Comparison of ENCODE assay signal across 10 cellular contexts in the genomic region with DNA sequence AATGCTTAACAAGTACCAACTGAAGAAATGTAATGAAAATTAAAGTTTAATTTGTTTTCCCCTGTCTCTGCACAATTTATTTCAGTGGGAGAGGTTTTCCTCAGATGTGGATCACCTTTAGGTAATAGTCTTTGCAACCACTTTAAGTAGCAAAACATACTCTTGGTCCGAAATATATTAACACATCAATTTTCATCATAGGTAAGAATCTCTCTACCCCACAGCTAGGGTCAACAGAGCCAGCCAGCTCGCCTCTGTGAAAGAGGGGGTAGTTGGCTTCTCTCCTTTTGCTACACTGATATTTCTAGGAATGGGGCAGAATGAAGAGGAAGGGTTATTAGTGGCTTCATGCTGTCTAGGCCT. TPM values are rescaled to one million over a fixed set of nuclear protein-coding genes. Genes with fewer than 3 reads are reported as not detected.
DNase-seq lines count a peak whose midpoint lies in the region; ATAC-seq, FAIRE-seq and TF ChIP-seq lines count a peak whose summit lies in the region.
"Had no signal": no experiment of that assay in that cellular context is flagged by ENCODE, and none has a peak within 500 bp of the region (broad histone marks: within the 10 kb centered on the region; RNA-seq: fewer than 3 reads in every experiment).

No MANE protein-coding gene starts in this region.

- ATAC-seq in T-cell (replicated peaks in 1 of 4) (no peak), pancreas (peak in 1 of 4 donors; percentile 3), GM18520 (IDR thresholded peaks at IDR 0.05; ENCODE audit: unreplicated experiment) (no peak), HG03342 (IDR thresholded peaks at IDR 0.05; ENCODE audit: unreplicated experiment) (no peak)

- H3K4me1 Mint-ChIP-seq in CD8-positive, alpha-beta memory T cell = peaks cover 0 to 8% (median 3%) of the 10 kb centered on the region in 3 donors
- H3K4me1 Mint-ChIP-seq in T-cell = peaks cover 6 to 15% (median 9%) of the 10 kb centered on the region in 3 donors

- H3K9me3 Mint-ChIP-seq in CD8-positive, alpha-beta memory T cell = no peaks in the 10 kb centered on the region
- no peaks in the 10 kb centered on the region for H3K9me3 Mint-ChIP-seq in T-cell

- no peaks in the 10 kb centered on the region for H3K27me3 ChIP-seq in CD8-positive, alpha-beta memory T cell (ENCODE audit: insufficient read depth, low read length, poor library complexity, severe bottlenecking)
- H3K27me3 ChIP-seq in fibroblast of lung (ENCODE audit: control insufficient read depth, insufficient read depth, low read length) (no peaks in the 10 kb centered on the region), pancreas (no peaks in the 10 kb centered on the region)

- H3K4me2 ChIP-seq in fibroblast of lung (ENCODE audit: extremely low read depth, insufficient read depth, low read length) = peak overlapping the region; percentile 9

- 86 to 91% methylated on average over 2 of the region's 2 CpGs for whole genome bisulfite sequencing in pancreas, 2 donors

- FAIRE-seq in pancreas (lab: Jason Lieb, UNC) = no peak

- no peak overlapping the region for H3K9ac ChIP-seq in fibroblast of lung (ENCODE audit: insufficient read depth, low read length)

- POLR2A ChIA-PET in CD8-positive, alpha-beta memory T cell (lab: Charles Lee) = no interaction called here
- POLR2A ChIA-PET in T-cell (lab: Charles Lee) = interaction anchor here in 1 of 2 donors (0.5 kb wide), 1 partner anchor 33 kb away, joined by 6 read pairs; no protein-coding TSS in a partner anchor

- no peak for DNase-seq in CD8-positive, alpha-beta memory T cell
- DNase-seq in T-cell (no peak), fibroblast of lung (ENCODE audit: low read depth in 2 of 2) (no peak), pancreas (no peak), NCI-H1048 (lab: John Stamatoyannopoulos, UW) (no peak), NCI-H187 treated with DMSO at 0.1 percent for 48 hours (lab: John Stamatoyannopoulos, UW) (no peak)
- DNase-seq: activated effector memory CD4-positive, alpha-beta T cell treated with Interleukin-2 at 50 U/mL for 16 hours had no signal

- H3K27ac ChIP-seq in CD8-positive, alpha-beta memory T cell (ENCODE audit: low read depth, low read length) = peak overlapping the region; percentile 18
- H3K27ac ChIP-seq in fibroblast of lung (ENCODE audit: insufficient read depth, low read length) (peak overlapping the region; percentile 96), pancreas (peak overlapping the region; percentile 76 to 88 (median 83))
- H3K27ac ChIP-seq: prostate gland had no signal

- CTCF ChIA-PET in CD8-positive, alpha-beta memory T cell (lab: Charles Lee) = interaction anchor here (0.6 kb wide), 1 partner anchor 11 kb away, joined by 3 read pairs; no protein-coding TSS in a partner anchor
- CTCF ChIA-PET in T-cell (lab: Charles Lee) = no interaction called here

- no peaks in the 10 kb centered on the region for H3K9me3 ChIP-seq in CD8-positive, alpha-beta memory T cell (ENCODE audit: low read length)
- H3K9me3 ChIP-seq in fibroblast of lung (ENCODE audit: control insufficient read depth, insufficient read depth, low read depth, low read length) = no peaks in the 10 kb centered on the region
- H3K9me3 ChIP-seq in pancreas = no peaks in the 10 kb centered on the region
- H3K9me3 ChIP-seq: prostate gland had no signal

- no peak overlapping the region for H3K4me3 ChIP-seq in CD8-positive, alpha-beta memory T cell (ENCODE audit: low read length)
- H3K4me3 ChIP-seq in fibroblast of lung (replicated peaks in 1 of 4; ENCODE audit: control extremely low read depth in 1 of 4, insufficient read depth in 1 of 4, low read depth in 3 of 4, low read length in 4 of 4) = no peak overlapping the region
- no peak overlapping the region for H3K4me3 ChIP-seq in pancreas
- H3K4me3 ChIP-seq: prostate gland had no signal

- no peaks in the 10 kb centered on the region for H3K36me3 ChIP-seq in CD8-positive, alpha-beta memory T cell (ENCODE audit: insufficient read depth, low read length)
- H3K36me3 ChIP-seq in fibroblast of lung (ENCODE audit: control insufficient read depth, insufficient read depth, low read length) (no peaks in the 10 kb centered on the region), pancreas (no peaks in the 10 kb centered on the region)
- H3K36me3 ChIP-seq: prostate gland had no signal

- H3K27me3 Mint-ChIP-seq in CD8-positive, alpha-beta memory T cell = no peaks in the 10 kb centered on the region
- no peaks in the 10 kb centered on the region for H3K27me3 Mint-ChIP-seq in T-cell

- H3K4me3 Mint-ChIP-seq in CD8-positive, alpha-beta memory T cell = no peak overlapping the region
- H3K4me3 Mint-ChIP-seq in T-cell = no peak overlapping the region

- H3K79me2 ChIP-seq in fibroblast of lung (ENCODE audit: control insufficient read depth, insufficient read depth, low read length) = no peaks in the 10 kb centered on the region

- H3K4me1 ChIP-seq in CD8-positive, alpha-beta memory T cell (ENCODE audit: insufficient read depth, low read length) = no peaks in the 10 kb centered on the region
- H3K4me1 ChIP-seq in fibroblast of lung (ENCODE audit: control insufficient read depth, extremely low read depth, insufficient read depth, low read length) (peaks cover 9% of the 10 kb centered on the region), pancreas (peaks cover 4 to 23% (median 14%) of the 10 kb centered on the region in 3 donors)
- H3K4me1 ChIP-seq: prostate gland had no signal

- TF ChIP-seq CTCF in fibroblast of lung (conservative IDR thresholded peaks at IDR 0.05 in 1 of 2, IDR thresholded peaks at IDR 0.05 in 1 of 2; ENCODE audit: low read depth in 1 of 2, low read length in 2 of 2) (no peak), pancreas (IDR thresholded peaks at IDR 0.05) (no peak)

- no peaks in the 10 kb centered on the region for H4K20me1 ChIP-seq in fibroblast of lung (ENCODE audit: control insufficient read depth, extremely low read depth, insufficient read depth, low read length)

- intact Hi-C loops in pancreas (cut with DNase I) = no loop called here

- peak overlapping the region in 7 of 8 donors; percentile 20 to 60 (median 49) for H3K27ac Mint-ChIP-seq in CD8-positive, alpha-beta memory T cell
- H3K27ac Mint-ChIP-seq in T-cell = peak overlapping the region; percentile 20 to 78

- H3K36me3 Mint-ChIP-seq in CD8-positive, alpha-beta memory T cell = peaks cover 0 to 20% (median 5%) of the 10 kb centered on the region in 3 donors
- H3K36me3 Mint-ChIP-seq in T-cell = peaks cover 20% of the 10 kb centered on the region

- no peak overlapping the region for H2AFZ ChIP-seq in fibroblast of lung (ENCODE audit: low read length)

RNA-seq across cellular contexts. Expression of a gene that starts 24.8 kb away (rescaled TPM):
- total RNA-seq in CD8-positive, alpha-beta memory T cell = 100 to 1,000 TPM; 211 to 216 TPM
- 168 TPM for polyA plus RNA-seq in CD8-positive, alpha-beta memory T cell
- total RNA-seq in T-cell (100 to 1,000 TPM; 478 to 731 (median 517) TPM), fibroblast of lung (232 and 233 TPM in 2 replicates), pancreas (100 to 1,000 TPM in 3 of 6 donors, 10 to 100 TPM in 3; 91.6 to 163 (median 108) TPM)
- polyA plus RNA-seq in fibroblast of lung (108 and 136 TPM in 2 replicates), pancreas (10 to 100 TPM; 69.2 to 95.7 TPM)
- 105 and 138 TPM in 2 replicates for polyA plus RNA-seq in fibroblast of lung (2012)
- polyA minus RNA-seq in fibroblast of lung (ENCODE audit: low replicate concordance) = 24.4 and 91.5 TPM in 2 replicates

RNA-seq across cellular contexts. Expression of a gene that starts 25.2 kb away (rescaled TPM):
- total RNA-seq in CD8-positive, alpha-beta memory T cell = 100 to 1,000 TPM; 249 to 252 TPM
- 72.5 TPM for polyA plus RNA-seq in CD8-positive, alpha-beta memory T cell
- 100 to 1,000 TPM; 108 to 158 (median 110) TPM for total RNA-seq in T-cell
- total RNA-seq in fibroblast of lung = 53.7 and 78.1 TPM in 2 replicates
- 112 and 184 TPM in 2 replicates for polyA plus RNA-seq in fibroblast of lung
- polyA plus RNA-seq in fibroblast of lung (2012) = 86.2 and 127 TPM in 2 replicates
- 23.7 and 26.6 TPM in 2 replicates for polyA minus RNA-seq in fibroblast of lung (ENCODE audit: low replicate concordance)
- total RNA-seq in pancreas = 10 to 100 TPM; 53.9 to 76.3 (median 67.9) TPM
- 10 to 100 TPM; 62.6 to 86.0 TPM for polyA plus RNA-seq in pancreas

RNA-seq across cellular contexts. Expression of a gene that starts 55.0 kb away (rescaled TPM):
- under 1 TPM; 0.22 to 0.31 TPM for total RNA-seq in CD8-positive, alpha-beta memory T cell
- not detected for polyA plus RNA-seq in CD8-positive, alpha-beta memory T cell
- total RNA-seq in T-cell = under 1 TPM; 0.26 to 0.66 (median 0.49) TPM
- total RNA-seq in fibroblast of lung = 6.4 and 13.0 TPM in 2 replicates
- polyA plus RNA-seq in fibroblast of lung = 7.3 and 19.8 TPM in 2 replicates
- 12.6 and 25.9 TPM in 2 replicates for polyA plus RNA-seq in fibroblast of lung (2012)
- 16.6 and 30.2 TPM in 2 replicates for polyA minus RNA-seq in fibroblast of lung (ENCODE audit: low replicate concordance)
- 1 to 10 TPM; 1.3 to 6.2 (median 3.0) TPM for total RNA-seq in pancreas
- polyA plus RNA-seq in pancreas = 1 to 10 TPM; 3.5 to 8.0 TPM

Comparison
In these comparisons a context has a peak if more than half of its experiments do, and no peak if none do; other contexts are left out.
1. H3K27ac ChIP-seq: peak in every context shown above with its lines; median percentile 96 in fibroblast of lung; 83 in pancreas; 18 in CD8-positive, alpha-beta memory T cell.